In genomic region chr13:76720827-76721226, GRCh38 we compare ENCODE assay signal across 22 cellular contexts.
"Had no signal": no experiment of that assay in that cellular context is flagged by ENCODE, and none has a peak within 500 bp of the region (broad histone marks: within the 10 kb centered on the region; RNA-seq: fewer than 3 reads in every experiment).

No MANE protein-coding gene starts in this region.

- H3K27ac ChIP-seq: epithelial cell of prostate, lower lobe of right lung, ovary, right lobe of liver, skin epidermis, suprapubic skin, tibial artery had no signal

- H3K4me3 ChIP-seq: left lung, lower lobe of right lung, ovary, right lobe of liver, skin epidermis, suprapubic skin, tibial artery had no signal

- H3K4me1 ChIP-seq: right lobe of liver had no signal

- H3K9me3 ChIP-seq: left lung, lower lobe of right lung, ovary, right lobe of liver, suprapubic skin, tibial artery had no signal

- ATAC-seq: activated CD8-positive, alpha-beta T cell treated with anti-CD3 and anti-CD28 coated beads for 36 hours; activated naive CD8-positive, alpha-beta T cell treated with anti-CD3 and anti-CD28 coated beads, Interleukin-2, amount 50 U/mL, for 24 hours; left lung; lower lobe of right lung; stimulated activated naive B cell treated with anti-CD40 and anti-IgM and Interleukin-4, amounts not matched to agents 10 μg/mL and 1 μg/mL and 100 μg/mL, for 72 hours had no signal

- H3K36me3 ChIP-seq: left lung, lower lobe of right lung, ovary, right lobe of liver, suprapubic skin, tibial artery had no signal

- H3K27me3 ChIP-seq: left lung, ovary, right lobe of liver, suprapubic skin, tibial artery had no signal

- DNase-seq: activated CD4-positive, alpha-beta T cell treated with anti-CD3 and anti-CD28 coated beads for 1 hour; activated CD4-positive, alpha-beta T cell treated with anti-CD3 and anti-CD28 coated beads, Interleukin-2, amount 10 ng/mL, durations not matched to agents 7 days and 5 days; activated CD8-positive, alpha-beta T cell treated with anti-CD3 and anti-CD28 coated beads for 36 hours; activated naive CD8-positive, alpha-beta T cell treated with anti-CD3 and anti-CD28 coated beads, Interleukin-2, amount 50 U/mL, for 24 hours; activated T-cell treated with anti-CD3 and anti-CD28 coated beads, Interleukin-2, amount 50 U/mL, for 48 hours; amygdala; effector CD8-positive, alpha-beta T cell; glutamatergic neuron; left lung; lower lobe of right lung; naive B cell; nephron progenitor cell; ovary; right lobe of liver; stimulated activated CD4-positive, alpha-beta T cell treated with anti-CD3 and anti-CD28 coated beads, Interleukin-12 subunit alpha, Interleukin-12 subunit beta, amount 100 ng/mL, for 4 hours; stimulated activated CD4-positive, alpha-beta T cell treated with anti-CD3 and anti-CD28 coated beads, Interleukin-4, amount 100 ng/mL, for 24 hours; stimulated activated naive B cell treated with anti-CD40 and anti-IgM and Interleukin-4, amounts not matched to agents 10 μg/mL and 1 μg/mL and 100 μg/mL, for 72 hours; T-helper 1 cell; tibial artery had no signal
